Comparison of ENCODE assay signal across 8 cellular contexts in genomic region chr14:63853831-63854293, GRCh38. TPM values are rescaled to one million over a fixed set of nuclear protein-coding genes. Genes with fewer than 3 reads are reported as not detected.
A peak's percentile ranks its signal among the peaks of the same experiment; 100 is the strongest.
DNase-seq lines count a peak whose midpoint lies in the region; ATAC-seq and TF ChIP-seq lines count a peak whose summit lies in the region.

No MANE protein-coding gene starts in this region.

- DNase-seq in EH (ENCODE audit: low read depth), result peak; percentile 71
- peak; percentile 66 for DNase-seq in HEK293T (ENCODE audit: extremely low spot score)
- peak; percentile 64 for DNase-seq in NCI-H2171 treated with DMSO at 0.1 percent for 48 hours (lab: John Stamatoyannopoulos, UW)
- DNase-seq in activated CD4-positive, alpha-beta T cell treated with anti-CD3 and anti-CD28 coated beads, Interleukin-2, amount 50 U/mL, for 24 hours (ENCODE audit: low read depth in 1 of 2, low spot score in 1 of 2), result peak; percentile 6 to 30
- DNase-seq in dermis microvascular lymphatic vessel endothelial cell (ENCODE audit: low read depth in 2 of 2), result peak; percentile 43 to 81
- peak; percentile 65 to 80 for DNase-seq in lung microvascular endothelial cell (ENCODE audit: low read depth in 2 of 2)
- DNase-seq in stimulated activated CD8-positive, alpha-beta memory T cell treated with anti-CD3 and anti-CD28 coated beads, Interleukin-4, amount 100 ng/mL, for 24 hours (ENCODE audit: low read depth), result peak; percentile 13

- POLR2A ChIA-PET in HEK293T (lab: Yijun Ruan, JAX), result interaction anchor here (0.8 to 2.5 kb wide), 2 partner anchors 10 to 484 kb away, joined by 3 to 8 read pairs; no protein-coding TSS in a partner anchor

- ATAC-seq in GM21515 (IDR thresholded peaks at IDR 0.05; ENCODE audit: unreplicated experiment), result no peak

- CTCF ChIA-PET in HEK293T (lab: Yijun Ruan, JAX), result interaction anchor here (0.9 kb wide), 1 partner anchor 450 kb away, joined by 3 read pairs; no protein-coding TSS in a partner anchor

TF ChIP-seq in HEK293T, 16 proteins besides CTCF, POLR2A, EP300 and RAD21:
- TF ChIP-seq LEF1 (IDR thresholded peaks at IDR 0.05; ENCODE audit: borderline replicate concordance), result no peak
- TF ChIP-seq ZNF384 (IDR thresholded peaks at IDR 0.05), result peak; percentile 78; the same call in 1 of the 2 replicates

RNA-seq across cellular contexts. Expression of gene SYNE2, which starts 1.1 kb away (rescaled TPM):
- total RNA-seq in dermis microvascular lymphatic vessel endothelial cell (40.2 and 67.0 TPM in 2 replicates), lung microvascular endothelial cell (43.6 and 50.2 TPM in 2 replicates)

Comparison
In these comparisons a context has a peak if more than half of its experiments do, and no peak if none do; other contexts are left out.
1. DNase-seq: peak in every context shown above with its lines; median percentile 72 in lung microvascular endothelial cell; 71 in EH; 66 in HEK293T; 64 in NCI-H2171 treated with DMSO at 0.1 percent for 48 hours; 62 in dermis microvascular lymphatic vessel endothelial cell; 18 in activated CD4-positive, alpha-beta T cell treated with anti-CD3 and anti-CD28 coated beads, Interleukin-2, amount 50 U/mL, for 24 hours; 13 in stimulated activated CD8-positive, alpha-beta memory T cell treated with anti-CD3 and anti-CD28 coated beads, Interleukin-4, amount 100 ng/mL, for 24 hours.